ENCODE assay signal across 17 cellular contexts in genomic region chr12:15634010-15634676, GRCh38.
A peak's percentile ranks its signal among the peaks of the same experiment; 100 is the strongest.
DNase-seq lines count a peak whose midpoint lies in the region; ATAC-seq and TF ChIP-seq lines count a peak whose summit lies in the region.
"Had no signal": no experiment of that assay in that cellular context is flagged by ENCODE, and none has a peak within 500 bp of the region (broad histone marks: within the 10 kb centered on the region; RNA-seq: fewer than 3 reads in every experiment).

No MANE protein-coding gene starts in this region.

- H3K27me3 ChIP-seq in ACC112 (ENCODE audit: insufficient read depth, low read length), result no peaks in the 10 kb centered on the region
- no peaks in the 10 kb centered on the region for H3K27me3 ChIP-seq in tibial nerve
- H3K27me3 ChIP-seq: suprapubic skin had no signal

- TF ChIP-seq POLR2A in NB4 (IDR thresholded peaks at IDR 0.05; ENCODE audit: extremely low read depth, insufficient read length), result no peak
- no peak for TF ChIP-seq POLR2A in tibial nerve (IDR thresholded peaks at IDR 0.05)

- no peak for TF ChIP-seq CTCF in NB4 (IDR thresholded peaks at IDR 0.05; ENCODE audit: low read depth, low read length)
- TF ChIP-seq CTCF in tibial nerve (IDR thresholded peaks at IDR 0.05), result no peak

- H3K4me1 ChIP-seq in ACC112 (ENCODE audit: control insufficient read depth, insufficient read depth, low read length, unreplicated experiment) (peaks cover 89% of the 10 kb centered on the region), mesodermal cell (ENCODE audit: control insufficient read depth, insufficient read depth, low read length, poor library complexity, severe bottlenecking) (peaks cover 43% of the 10 kb centered on the region), tibial nerve (peaks cover 0 to 65% (median 22%) of the 10 kb centered on the region in 4 donors)
- H3K4me1 ChIP-seq: suprapubic skin had no signal

- no peak for ATAC-seq in GM21390 (IDR thresholded peaks at IDR 0.05; ENCODE audit: unreplicated experiment)
- ATAC-seq: activated CD4-positive, CD25-positive, alpha-beta regulatory T cell treated with anti-CD3 and anti-CD28 coated beads, Interleukin-2, amount 50 U/mL, for 24 hours had no signal

- H3K4me3 ChIP-seq in ACC112 (ENCODE audit: low read depth, low read length) (peak overlapping the region; percentile 44; the same call in 1 of the 2 replicates), NB4 (ENCODE audit: low read depth, low read length) (no peak overlapping the region), mesodermal cell (ENCODE audit: extremely low read depth, insufficient read depth, low read length, poor library complexity, severe bottlenecking) (no peak overlapping the region), tibial nerve (no peak overlapping the region)
- H3K4me3 ChIP-seq: suprapubic skin had no signal

- H3K27ac ChIP-seq in ACC112 (ENCODE audit: low read depth, low read length), result peak overlapping the region; percentile 100
- H3K27ac ChIP-seq in mesodermal cell (ENCODE audit: low read depth, low read length, severe bottlenecking), result peak overlapping the region; percentile 26
- peak overlapping the region in 2 of 4 donors; percentile 91 to 96 for H3K27ac ChIP-seq in tibial nerve
- H3K27ac ChIP-seq: suprapubic skin had no signal

- H3K79me2 ChIP-seq in ACC112 (ENCODE audit: control insufficient read depth, insufficient read depth, low read length, unreplicated experiment), result peaks cover 16% of the 10 kb centered on the region

- no peaks in the 10 kb centered on the region for H3K9me3 ChIP-seq in mesodermal cell (ENCODE audit: control insufficient read depth, low read length)
- no peaks in the 10 kb centered on the region for H3K9me3 ChIP-seq in tibial nerve
- H3K9me3 ChIP-seq: Caco-2, suprapubic skin had no signal

- H3K36me3 ChIP-seq in ACC112 (ENCODE audit: insufficient read depth, low read length) (peaks cover 26% of the 10 kb centered on the region), mesodermal cell (ENCODE audit: control insufficient read depth, insufficient read depth, low read length) (no peaks in the 10 kb centered on the region), tibial nerve (peaks cover 0 to 9% (median 0%) of the 10 kb centered on the region in 3 donors)
- H3K36me3 ChIP-seq: suprapubic skin had no signal

- no peak for TF ChIP-seq EP300 in tibial nerve (IDR thresholded peaks at IDR 0.05)

- no peak overlapping the region for H2AFZ ChIP-seq in ACC112 (ENCODE audit: low read length, unreplicated experiment)

- DNase-seq in NB4 (ENCODE audit: low read depth) (peak; percentile 23), dermis blood vessel endothelial cell (peak; percentile 22), tibial nerve (ENCODE audit: low spot score in 2 of 2) (no peak), NCI-H2171 (lab: John Stamatoyannopoulos, UW) (no peak)
- DNase-seq in activated CD4-positive, alpha-beta T cell treated with anti-CD3 and anti-CD28 coated beads for 4 hours, result no peak
- DNase-seq: activated CD8-positive, alpha-beta memory T cell treated with anti-CD3 and anti-CD28 coated beads, Interleukin-2, amount 50 U/mL, for 48 hours; activated naive CD4-positive, alpha-beta T cell treated with anti-CD3 and anti-CD28 coated beads for 36 hours; Caco-2; caudate nucleus; hippocampal formation; NCI-H187 treated with DMSO at 0.1 percent for 48 hours; T-helper 1 cell had no signal

- 95 to 100% methylated on average over 3 to 4 of the region's 4 CpGs for WGBS in mesodermal cell (ENCODE audit: insufficient coverage in 2 of 2), 2 experiments
- 73% methylated on average over 4 of the region's 4 CpGs for WGBS in tibial nerve, 2 donors

Comparison
In these comparisons a context has a peak if more than half of its experiments do, and no peak if none do; other contexts are left out.
1. DNase-seq: peak in NB4 (single experiment) and dermis blood vessel endothelial cell (single experiment); none in tibial nerve (0 of 2), NCI-H2171 (single experiment) and activated CD4-positive, alpha-beta T cell treated with anti-CD3 and anti-CD28 coated beads for 4 hours (0 of 2).